12 cellular contexts compared by ENCODE assay signal in genomic region chr10:120950103-120950561, GRCh38.
DNase-seq lines count a peak whose midpoint lies in the region; ATAC-seq and TF ChIP-seq lines count a peak whose summit lies in the region.
"Had no signal": no experiment of that assay in that cellular context is flagged by ENCODE, and none has a peak within 500 bp of the region (broad histone marks: within the 10 kb centered on the region; RNA-seq: fewer than 3 reads in every experiment).

No MANE protein-coding gene starts in this region.

- H3K4me1 Mint-ChIP-seq in WTC11, result peaks cover 22% of the 10 kb centered on the region
- H3K4me1 Mint-ChIP-seq in CD14-positive monocyte, result peaks cover 4% of the 10 kb centered on the region

- CTCF ChIA-PET in WTC11 (lab: Charles Lee), result interaction anchor here (1.1 to 3.6 kb wide), 14 partner anchors 8 to 783 kb away, joined by 3 to 31 read pairs (median 10); no protein-coding TSS in a partner anchor

- ATAC-seq in WTC11 (peak; percentile 30), foreskin keratinocyte (no peak), GM19452 (IDR thresholded peaks at IDR 0.05; ENCODE audit: unreplicated experiment) (no peak), HG03457 (IDR thresholded peaks at IDR 0.05; ENCODE audit: unreplicated experiment) (no peak)

- peaks cover 9% of the 10 kb centered on the region; the same call in 1 of the 2 replicates for H3K36me3 Mint-ChIP-seq in WTC11
- H3K36me3 Mint-ChIP-seq in CD14-positive monocyte, result no peaks in the 10 kb centered on the region

- no peak overlapping the region for H2AFZ ChIP-seq in neural cell (ENCODE audit: low read depth, low read length)

- H3K9me3 ChIP-seq in neural cell (ENCODE audit: low read length), result peaks cover 4% of the 10 kb centered on the region
- H3K9me3 ChIP-seq: SJCRH30 had no signal

- TF ChIP-seq EP300 in neural cell (conservative IDR thresholded peaks at IDR 0.05; ENCODE audit: poor library complexity, severe bottlenecking), result no peak

- H3K9me3 Mint-ChIP-seq in WTC11 (peaks cover 22% of the 10 kb centered on the region), CD14-positive monocyte (peaks cover 3 to 30% (median 26%) of the 10 kb centered on the region in 7 donors)

- no peaks in the 10 kb centered on the region for H4K20me1 ChIP-seq in neural cell (ENCODE audit: insufficient read depth)

- no peaks in the 10 kb centered on the region for H3K79me2 ChIP-seq in neural cell (replicated peaks; ENCODE audit: insufficient read depth, low read length)

- H3K27me3 ChIP-seq in foreskin keratinocyte (no peaks in the 10 kb centered on the region), neural cell (ENCODE audit: insufficient read depth, low read depth, low read length) (peaks cover 32% of the 10 kb centered on the region)
- H3K27me3 ChIP-seq: SJCRH30 had no signal

- no peaks in the 10 kb centered on the region for H3K9me2 ChIP-seq in neural cell (ENCODE audit: insufficient read depth, low read length)

- H3K4me2 ChIP-seq in neural cell (ENCODE audit: low read length), result no peak overlapping the region

- H3K9ac ChIP-seq in neural cell (ENCODE audit: low read length), result no peak overlapping the region

- H3K4me1 ChIP-seq in foreskin keratinocyte, result peaks cover 13% of the 10 kb centered on the region

- peak; percentile 52 for DNase-seq in EH (ENCODE audit: low read depth)
- DNase-seq in WTC11 (ENCODE audit: low spot score), result peak; percentile 47
- DNase-seq in foreskin keratinocyte, result peak; percentile 16 to 41
- no peak for DNase-seq in NCI-H226
- no peak for DNase-seq in CD14-positive monocyte (ENCODE audit: low spot score)
- DNase-seq: activated effector memory CD4-positive, alpha-beta T cell treated with Interleukin-2 at 50 U/mL for 16 hours; effector CD8-positive, alpha-beta T cell; NCI-H2029 treated with DMSO at 0.1 percent for 48 hours; SJCRH30 had no signal

- peaks cover 28% of the 10 kb centered on the region for H3K27me3 Mint-ChIP-seq in WTC11 (ENCODE audit: low read depth)
- peaks cover 53 to 78% (median 69%) of the 10 kb centered on the region in 3 donors for H3K27me3 Mint-ChIP-seq in CD14-positive monocyte (ENCODE audit: low read depth in 3 of 3)

- H3K27ac ChIP-seq in foreskin keratinocyte, result no peak overlapping the region
- H3K27ac ChIP-seq in neural cell (ENCODE audit: low read length), result no peak overlapping the region
- H3K27ac ChIP-seq: SJCRH30 had no signal

- peak overlapping the region; percentile 70 for H3K4me3 Mint-ChIP-seq in WTC11
- H3K4me3 Mint-ChIP-seq in CD14-positive monocyte, result peak overlapping the region in 1 of 2 donors; percentile 69

- H3K27ac Mint-ChIP-seq in WTC11 (no peak overlapping the region), CD14-positive monocyte (no peak overlapping the region)

- H3K36me3 ChIP-seq in neural cell (ENCODE audit: insufficient read depth, low read length), result no peaks in the 10 kb centered on the region
- H3K36me3 ChIP-seq: SJCRH30 had no signal

- no peaks in the 10 kb centered on the region for H3F3A ChIP-seq in neural cell (ENCODE audit: insufficient read depth, low read length, poor library complexity, severe bottlenecking)

- POLR2A ChIA-PET in WTC11 (lab: Charles Lee), result no interaction called here

- no peak for TF ChIP-seq RAD21 in neural cell (conservative IDR thresholded peaks at IDR 0.05)

- TF ChIP-seq CTCF in WTC11 (IDR thresholded peaks at IDR 0.05) (no peak), foreskin keratinocyte (conservative IDR thresholded peaks at IDR 0.05) (no peak), neural cell (IDR thresholded peaks at IDR 0.05; ENCODE audit: poor library complexity, severe bottlenecking) (no peak), CD14-positive monocyte (IDR thresholded peaks at IDR 0.05) (no peak)

- H3K4me3 ChIP-seq in neural cell (ENCODE audit: low read length), result peak overlapping the region; percentile 67
- H3K4me3 ChIP-seq: SJCRH30 had no signal

- intact Hi-C loops in CD14-positive monocyte (cut with micrococcal nuclease), result no loop called here

TF ChIP-seq in WTC11, 78 proteins besides CTCF, POLR2A, EP300 and RAD21:
- no peak for TF ChIP-seq CREB1 (CRISPR knock-in tag; IDR thresholded peaks at IDR 0.05)
- TF ChIP-seq OVOL2 (CRISPR knock-in tag; IDR thresholded peaks at IDR 0.05; ENCODE audit: borderline replicate concordance), result no peak

TF ChIP-seq in neural cell, 6 proteins besides CTCF, POLR2A, EP300 and RAD21:
- TF ChIP-seq SMC3 (conservative IDR thresholded peaks at IDR 0.05; ENCODE audit: poor library complexity) (no peak), EZH2 (IDR thresholded peaks at IDR 0.05; ENCODE audit: borderline replicate concordance, insufficient read depth, low read length, poor library complexity, severe bottlenecking) (no peak), POLR2AphosphoS5 (IDR thresholded peaks at IDR 0.05) (no peak)
TF ChIP-seq in neural cell: peak in this region for 0.

Comparison
In these comparisons a context has a peak if more than half of its experiments do, and no peak if none do; other contexts are left out.
1. DNase-seq: peak in EH (single experiment), WTC11 (single experiment) and foreskin keratinocyte (2 of 2); none in NCI-H226 (single experiment) and CD14-positive monocyte (single experiment).